ENCODE assay signal across 12 cellular contexts in genomic region chr3:65833761-65834505, GRCh38.
A peak's percentile ranks its signal among the peaks of the same experiment; 100 is the strongest.
DNase-seq lines count a peak whose midpoint lies in the region; ATAC-seq and TF ChIP-seq lines count a peak whose summit lies in the region.
"Had no signal": no experiment of that assay in that cellular context is flagged by ENCODE, and none has a peak within 500 bp of the region (broad histone marks: within the 10 kb centered on the region; RNA-seq: fewer than 3 reads in every experiment).

No MANE protein-coding gene starts in this region.

- H3K79me2 ChIP-seq in HCT116 (ENCODE audit: insufficient read depth, low read length), result 0 out of 2 replicates have a peak, but pooled peaks cover 3% of the 10 kb centered on the region
- H3K79me2 ChIP-seq in Karpas-422 (ENCODE audit: low read length), result no peaks in the 10 kb centered on the region

- H3K9ac ChIP-seq in HCT116 (ENCODE audit: low read length) (no peak overlapping the region), adipocyte (ENCODE audit: low read length) (no peak overlapping the region), Karpas-422 (ENCODE audit: low read length) (no peak overlapping the region)

- CTCF ChIA-PET in A673 (lab: Charles Lee) (interaction anchor here (0.7 kb wide), 1 partner anchor 15 kb away, joined by 3 read pairs; no protein-coding TSS in a partner anchor), HCT116 (lab: Charles Lee) (no interaction called here)

- DNase-seq in A673 (ENCODE audit: low spot score), result peak; percentile 72
- no peak for DNase-seq in HCT116 (ENCODE audit: low read depth, low spot score)
- peak; percentile 70 for DNase-seq in adipocyte (ENCODE audit: low read depth)
- peak; percentile 55 to 77 for DNase-seq in foreskin fibroblast
- no peak for DNase-seq in Karpas-422
- DNase-seq in left ventricle myocardium superior, result no peak
- DNase-seq: H9, NCI-H510A treated with DMSO at 0.1 percent for 48 hours, SHP77 treated with DMSO at 0.1 percent for 48 hours, testis had no signal

- H3K27me3 ChIP-seq in A673 (replicated peaks; ENCODE audit: insufficient read depth, low read depth, low read length, poor library complexity) (no peaks in the 10 kb centered on the region), HCT116 (ENCODE audit: insufficient read depth, low read length) (no peaks in the 10 kb centered on the region), adipocyte (replicated peaks; ENCODE audit: control insufficient read depth, insufficient read depth, low read length) (no peaks in the 10 kb centered on the region), Karpas-422 (ENCODE audit: low read length) (no peaks in the 10 kb centered on the region)
- H3K27me3 ChIP-seq: testis had no signal

- H2AFZ ChIP-seq in HCT116 (ENCODE audit: low read depth, low read length, poor library complexity, severe bottlenecking), result no peak overlapping the region
- no peak overlapping the region for H2AFZ ChIP-seq in Karpas-422 (ENCODE audit: low read length)

- TF ChIP-seq RAD21 in HCT116 (IDR thresholded peaks at IDR 0.05; ENCODE audit: low read depth), result no peak

- H3K9me2 ChIP-seq in HCT116 (ENCODE audit: insufficient read depth) (no peaks in the 10 kb centered on the region), Karpas-422 (replicated peaks; ENCODE audit: insufficient read depth, low read length) (no peaks in the 10 kb centered on the region)

- TF ChIP-seq CTCF in A673 (conservative IDR thresholded peaks at IDR 0.05; ENCODE audit: low read depth, low read length), result no peak
- TF ChIP-seq CTCF in HCT116 (IDR thresholded peaks at IDR 0.05 in 2 of 3, conservative IDR thresholded peaks at IDR 0.05 in 1 of 3; ENCODE audit: borderline replicate concordance in 1 of 3, insufficient read depth in 1 of 3, low read depth in 2 of 3, low read length in 2 of 3), result no peak
- no peak for TF ChIP-seq CTCF in foreskin fibroblast (IDR thresholded peaks at IDR 0.05; ENCODE audit: low read depth, low read length)

- peak overlapping the region; percentile 6 for H3K4me3 ChIP-seq in A673 (ENCODE audit: low read depth, low read length, poor library complexity, severe bottlenecking)
- no peak overlapping the region for H3K4me3 ChIP-seq in HCT116 (replicated peaks in 1 of 2; ENCODE audit: low read depth in 1 of 2, low read length in 2 of 2)
- peak overlapping the region; percentile 20 for H3K4me3 ChIP-seq in adipocyte (ENCODE audit: low read length)
- H3K4me3 ChIP-seq in foreskin fibroblast (ENCODE audit: low read depth in 1 of 2, low read length in 2 of 2), result no peak overlapping the region
- H3K4me3 ChIP-seq in Karpas-422 (ENCODE audit: low read length), result no peak overlapping the region
- H3K4me3 ChIP-seq: testis had no signal

- intact Hi-C loops in A673 (cut with micrococcal nuclease; ENCODE audit: unreplicated experiment), result no loop called here
- intact Hi-C loops in HCT116 (cut with micrococcal nuclease), result no loop called here
- intact Hi-C loops in left ventricle myocardium superior (cut with micrococcal nuclease), result no loop called here

- BruUV-seq in A673 (replicated peaks; lab: Mats Ljungman, UMichigan) (no TSS peak), HCT116 (replicated peaks; lab: Mats Ljungman, UMichigan) (no TSS peak)

- H4K20me1 ChIP-seq in HCT116 (ENCODE audit: insufficient read depth), result no peaks in the 10 kb centered on the region
- H4K20me1 ChIP-seq in Karpas-422 (ENCODE audit: insufficient read depth, low read depth, low read length), result no peaks in the 10 kb centered on the region

- no peak for TF ChIP-seq POLR2A in HCT116 (IDR thresholded peaks at IDR 0.05; ENCODE audit: borderline replicate concordance, extremely low read depth, insufficient read depth, insufficient read length)

- POLR2A ChIA-PET in A673 (lab: Charles Lee; ENCODE audit: low non-redundant PET), result no interaction called here
- POLR2A ChIA-PET in HCT116 (lab: Charles Lee), result no interaction called here

- ATAC-seq in HCT116 (no peak), GM18502 (IDR thresholded peaks at IDR 0.05; ENCODE audit: poor library complexity, unreplicated experiment) (no peak), HG03097 (IDR thresholded peaks at IDR 0.05; ENCODE audit: low FRiP score, unreplicated experiment) (no peak), left ventricle myocardium superior (no peak)

- H3K36me3 ChIP-seq in A673 (ENCODE audit: insufficient read depth, low read length, poor library complexity, severe bottlenecking), result no peaks in the 10 kb centered on the region
- no peaks in the 10 kb centered on the region for H3K36me3 ChIP-seq in HCT116 (ENCODE audit: control insufficient read depth in 1 of 2, insufficient read depth in 2 of 2, low read length in 2 of 2)
- no peaks in the 10 kb centered on the region for H3K36me3 ChIP-seq in adipocyte (ENCODE audit: control insufficient read depth, insufficient read depth, low read length, severe bottlenecking)
- H3K36me3 ChIP-seq in Karpas-422 (ENCODE audit: insufficient read depth, low read length), result no peaks in the 10 kb centered on the region

- H3K4me2 ChIP-seq in HCT116 (ENCODE audit: low read length) (peak overlapping the region; percentile 10; the same call in 1 of the 2 replicates), Karpas-422 (ENCODE audit: low read depth, low read length, poor library complexity, severe bottlenecking) (no peak overlapping the region)

- H3K27ac ChIP-seq in A673 (ENCODE audit: low read depth, low read length, poor library complexity, severe bottlenecking), result peak overlapping the region; percentile 77
- no peak overlapping the region; the same call in 1 of the 2 replicates for H3K27ac ChIP-seq in HCT116 (ENCODE audit: low read depth, low read length)
- H3K27ac ChIP-seq in Karpas-422 (ENCODE audit: low read length), result no peak overlapping the region
- H3K27ac ChIP-seq: testis had no signal

- RAD21 ChIA-PET in HCT116 (lab: Charles Lee; ENCODE audit: low non-redundant PET in 1 of 2, low total read pairs in 2 of 2, uncharacterized antibody in 2 of 2, unreplicated experiment in 2 of 2), result no interaction called here

- no peaks in the 10 kb centered on the region for H3K9me3 ChIP-seq in A673 (ENCODE audit: low read depth, low read length, poor library complexity, severe bottlenecking)
- H3K9me3 ChIP-seq in HCT116 (ENCODE audit: control insufficient read depth in 1 of 2, insufficient read depth in 1 of 2, low read depth in 1 of 2, low read length in 2 of 2), result no peaks in the 10 kb centered on the region
- H3K9me3 ChIP-seq in adipocyte (ENCODE audit: control insufficient read depth, low read length), result no peaks in the 10 kb centered on the region
- no peaks in the 10 kb centered on the region for H3K9me3 ChIP-seq in Karpas-422 (ENCODE audit: low read length)
- H3K9me3 ChIP-seq: testis had no signal

- peaks cover 53% of the 10 kb centered on the region for H3K4me1 ChIP-seq in A673 (ENCODE audit: insufficient read depth, low read length, poor library complexity, severe bottlenecking)
- peaks cover 22 to 23% of the 10 kb centered on the region in 2 experiments for H3K4me1 ChIP-seq in HCT116 (ENCODE audit: control insufficient read depth in 1 of 2, insufficient read depth in 2 of 2, low read length in 2 of 2)
- peaks cover 64% of the 10 kb centered on the region for H3K4me1 ChIP-seq in adipocyte (ENCODE audit: control insufficient read depth, insufficient read depth, low read length)
- H3K4me1 ChIP-seq in Karpas-422 (ENCODE audit: low read length), result no peaks in the 10 kb centered on the region
- H3K4me1 ChIP-seq: testis had no signal

TF ChIP-seq in HCT116, 20 proteins besides CTCF, POLR2A, EP300 and RAD21 (continues in another document):
- no peak for TF ChIP-seq SP1 (IDR thresholded peaks at IDR 0.05; ENCODE audit: low read depth)
- TF ChIP-seq EZH2phosphoT487 (IDR thresholded peaks at IDR 0.05; ENCODE audit: borderline replicate concordance), result no peak
- TF ChIP-seq ATF3 (IDR thresholded peaks at IDR 0.05), result no peak
- TF ChIP-seq YY1 (IDR thresholded peaks at IDR 0.05; ENCODE audit: extremely low read depth, insufficient replicate concordance, low read depth, low read length), result no peak
- TF ChIP-seq ZNF274 (IDR thresholded peaks at IDR 0.05; ENCODE audit: low read depth, low read length), result no peak
- TF ChIP-seq CBX3 (IDR thresholded peaks at IDR 0.05; ENCODE audit: low read depth), result no peak
- no peak for TF ChIP-seq TCF7L2 (IDR thresholded peaks at IDR 0.05; ENCODE audit: borderline replicate concordance, extremely low read depth, insufficient read depth, insufficient read length)
- no peak for TF ChIP-seq POLR2AphosphoS5 (IDR thresholded peaks at IDR 0.05; ENCODE audit: low read depth, low read length)
- no peak for TF ChIP-seq SIN3A (IDR thresholded peaks at IDR 0.05; ENCODE audit: low read depth)
- TF ChIP-seq ZFX (IDR thresholded peaks at IDR 0.05), result no peak
- no peak for TF ChIP-seq CEBPB (IDR thresholded peaks at IDR 0.05; ENCODE audit: low read depth)
- TF ChIP-seq SRF (IDR thresholded peaks at IDR 0.05; ENCODE audit: low read depth), result no peak
- TF ChIP-seq MAX (IDR thresholded peaks at IDR 0.05), result no peak
- no peak for TF ChIP-seq JUND (IDR thresholded peaks at IDR 0.05)
- no peak for TF ChIP-seq EGR1 (IDR thresholded peaks at IDR 0.05; ENCODE audit: low read depth)
- TF ChIP-seq ELF1 (IDR thresholded peaks at IDR 0.05; ENCODE audit: borderline replicate concordance, low read depth), result no peak
- no peak for TF ChIP-seq ZBTB33 (IDR thresholded peaks at IDR 0.05; ENCODE audit: extremely low read depth, insufficient replicate concordance, low read length)

Comparison
In these comparisons a context has a peak if more than half of its experiments do, and no peak if none do; other contexts are left out.
1. DNase-seq: peak in A673 (single experiment), adipocyte (single experiment) and foreskin fibroblast (2 of 2); none in HCT116 (single experiment), Karpas-422 (single experiment) and left ventricle myocardium superior (single experiment).
2. H3K4me3 ChIP-seq: peak in A673 (single experiment) and adipocyte (single experiment); none in HCT116 (0 of 2), foreskin fibroblast (0 of 2) and Karpas-422 (single experiment).